ENCODE assay signal across 11 cellular contexts in the genomic region with DNA sequence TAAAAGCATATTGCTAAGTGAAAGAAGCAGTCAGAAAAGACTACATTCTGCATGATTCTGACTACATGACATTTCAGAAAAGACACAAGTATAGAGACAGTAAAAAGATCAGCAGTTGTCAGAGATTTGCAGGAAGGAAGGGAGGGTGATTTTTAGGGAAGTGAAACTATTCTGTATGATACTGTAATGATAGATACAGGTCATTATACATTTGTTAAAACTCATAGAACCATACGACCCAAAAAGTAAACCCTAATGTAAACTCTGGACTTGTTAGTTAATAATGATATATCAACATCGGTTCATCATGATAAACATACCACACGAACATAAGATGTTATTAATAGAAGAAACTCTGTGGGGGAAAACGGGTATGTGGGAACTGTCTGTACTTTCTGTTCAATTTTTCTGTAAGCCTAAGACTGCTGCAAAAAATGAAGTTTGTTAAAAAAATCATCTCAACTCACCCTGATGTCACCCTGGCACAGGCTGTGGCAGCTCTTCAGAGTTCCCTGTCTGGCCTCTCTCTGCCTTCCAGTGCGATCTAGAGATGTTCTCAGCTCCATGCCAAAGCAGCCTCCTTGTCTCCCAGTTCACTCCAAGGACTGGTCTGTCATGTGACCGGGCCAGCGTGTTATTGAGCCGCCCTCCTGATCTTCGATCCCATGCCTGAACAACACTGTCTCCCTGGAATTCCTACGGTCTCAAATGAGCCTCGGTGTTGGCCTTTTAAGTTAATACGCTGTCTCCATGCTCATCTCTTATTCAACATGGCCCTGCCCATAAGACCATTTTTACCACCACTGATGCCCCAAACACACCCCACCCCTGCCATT. TPM values are rescaled to one million over a fixed set of nuclear protein-coding genes. Genes with fewer than 3 reads are reported as not detected.
DNase-seq lines count a peak whose midpoint lies in the region; ATAC-seq and TF ChIP-seq lines count a peak whose summit lies in the region.
"Had no signal": no experiment of that assay in that cellular context is flagged by ENCODE, and none has a peak within 500 bp of the region (broad histone marks: within the 10 kb centered on the region; RNA-seq: fewer than 3 reads in every experiment).

No MANE protein-coding gene starts in this region.

- no peaks in the 10 kb centered on the region for H3K36me3 Mint-ChIP-seq in WTC11
- H3K36me3 Mint-ChIP-seq in activated CD4-positive, alpha-beta T cell treated with anti-CD3 and anti-CD28 coated beads, Interleukin-2, amount 10 ng/mL, durations not matched to agents 24 days and 14 days (ENCODE audit: low read depth) = no peaks in the 10 kb centered on the region

- CTCF ChIA-PET in WTC11 (lab: Charles Lee) = no interaction called here

- no peak for TF ChIP-seq POLR2A in prostate gland (IDR thresholded peaks at IDR 0.05)
- TF ChIP-seq POLR2A in thyroid gland (IDR thresholded peaks at IDR 0.05) = no peak

- DNase-seq in WTC11 (ENCODE audit: low spot score) (no peak), prostate gland (ENCODE audit: low spot score) (no peak), thyroid gland (no peak), HPDE6-E6E7 (ENCODE audit: extremely low spot score) (no peak)
- no peak for DNase-seq in activated CD4-positive, alpha-beta T cell treated with anti-CD3 and anti-CD28 coated beads, Interleukin-2, amount 10 ng/mL, durations not matched to agents 24 days and 14 days
- DNase-seq: activated CD4-positive, alpha-beta T cell treated with anti-CD3 and anti-CD28 coated beads, Interleukin-2, amount 10 ng/mL, durations not matched to agents 7 days and 5 days; NCI-H69 had no signal

- ATAC-seq in GM18498 (IDR thresholded peaks at IDR 0.05; ENCODE audit: unreplicated experiment) (peak; percentile 95), GM21447 (IDR thresholded peaks at IDR 0.05; ENCODE audit: unreplicated experiment) (peak; percentile 94), HG03280 (IDR thresholded peaks at IDR 0.05; ENCODE audit: unreplicated experiment) (peak; percentile 85), WTC11 (no peak)
- ATAC-seq: HCT116 had no signal

- no peaks in the 10 kb centered on the region for H3K27me3 Mint-ChIP-seq in WTC11 (ENCODE audit: low read depth)
- peaks cover 5% of the 10 kb centered on the region for H3K27me3 Mint-ChIP-seq in activated CD4-positive, alpha-beta T cell treated with anti-CD3 and anti-CD28 coated beads, Interleukin-2, amount 10 ng/mL, durations not matched to agents 24 days and 14 days

- POLR2A ChIA-PET in WTC11 (lab: Charles Lee) = no interaction called here

- H3K9me3 ChIP-seq in prostate gland (no peaks in the 10 kb centered on the region), thyroid gland (no peaks in the 10 kb centered on the region)

- H3K4me3 ChIP-seq in prostate gland = no peak overlapping the region
- H3K4me3 ChIP-seq in thyroid gland (replicated peaks in 1 of 3) = no peak overlapping the region

- H3K27me3 ChIP-seq in prostate gland (replicated peaks; ENCODE audit: insufficient read depth) (no peaks in the 10 kb centered on the region), thyroid gland (no peaks in the 10 kb centered on the region)

- peaks cover 14% of the 10 kb centered on the region for H3K4me1 Mint-ChIP-seq in WTC11
- no peaks in the 10 kb centered on the region for H3K4me1 Mint-ChIP-seq in activated CD4-positive, alpha-beta T cell treated with anti-CD3 and anti-CD28 coated beads, Interleukin-2, amount 10 ng/mL, durations not matched to agents 24 days and 14 days
- H3K4me1 Mint-ChIP-seq: activated CD4-positive, alpha-beta T cell treated with anti-CD3 and anti-CD28 coated beads, Interleukin-2, amount 10 ng/mL, durations not matched to agents 7 days and 5 days had no signal

- intact Hi-C loops in prostate gland (cut with DNase I) = loop anchor here (10.0 kb wide), 1 partner anchor 240 kb away; no protein-coding TSS in a partner anchor
- intact Hi-C loops in activated CD4-positive, alpha-beta T cell treated with anti-CD3 and anti-CD28 coated beads, Interleukin-2, amount 10 ng/mL, durations not matched to agents 24 days and 14 days (cut with micrococcal nuclease) = no loop called here
- intact Hi-C loops in thyroid gland (cut with DNase I) = no loop called here

- H3K36me3 ChIP-seq in prostate gland (no peaks in the 10 kb centered on the region), thyroid gland (no peaks in the 10 kb centered on the region)

- H3K4me1 ChIP-seq in prostate gland (replicated peaks) = no peaks in the 10 kb centered on the region
- H3K4me1 ChIP-seq in thyroid gland = peaks cover 9 to 14% of the 10 kb centered on the region in 2 donors

- H3K4me3 Mint-ChIP-seq in WTC11 = no peak overlapping the region
- no peak overlapping the region for H3K4me3 Mint-ChIP-seq in activated CD4-positive, alpha-beta T cell treated with anti-CD3 and anti-CD28 coated beads, Interleukin-2, amount 10 ng/mL, durations not matched to agents 24 days and 14 days
- H3K4me3 Mint-ChIP-seq: activated CD4-positive, alpha-beta T cell treated with anti-CD3 and anti-CD28 coated beads, Interleukin-2, amount 10 ng/mL, durations not matched to agents 7 days and 5 days had no signal

- no peak overlapping the region for H3K27ac Mint-ChIP-seq in WTC11
- H3K27ac Mint-ChIP-seq in activated CD4-positive, alpha-beta T cell treated with anti-CD3 and anti-CD28 coated beads, Interleukin-2, amount 10 ng/mL, durations not matched to agents 24 days and 14 days = no peak overlapping the region
- H3K27ac Mint-ChIP-seq: activated CD4-positive, alpha-beta T cell treated with anti-CD3 and anti-CD28 coated beads, Interleukin-2, amount 10 ng/mL, durations not matched to agents 7 days and 5 days had no signal

- H3K9me3 Mint-ChIP-seq in WTC11 = 0 out of 2 replicates have a peak, but pooled peaks cover 2% of the 10 kb centered on the region
- H3K9me3 Mint-ChIP-seq in activated CD4-positive, alpha-beta T cell treated with anti-CD3 and anti-CD28 coated beads, Interleukin-2, amount 10 ng/mL, durations not matched to agents 24 days and 14 days = no peaks in the 10 kb centered on the region
- H3K9me3 Mint-ChIP-seq: activated CD4-positive, alpha-beta T cell treated with anti-CD3 and anti-CD28 coated beads, Interleukin-2, amount 10 ng/mL, durations not matched to agents 7 days and 5 days had no signal

- 72% methylated on average over 12 of the region's 12 CpGs for WGBS in prostate gland
- 87 to 90% methylated on average over 12 of the region's 12 CpGs for WGBS in thyroid gland, 2 donors

- no peak for TF ChIP-seq CTCF in WTC11 (IDR thresholded peaks at IDR 0.05)
- no peak for TF ChIP-seq CTCF in prostate gland (IDR thresholded peaks at IDR 0.05)
- no peak for TF ChIP-seq CTCF in thyroid gland (IDR thresholded peaks at IDR 0.05)

- no peak overlapping the region for H3K27ac ChIP-seq in prostate gland
- H3K27ac ChIP-seq in thyroid gland = no peak overlapping the region

TF ChIP-seq in WTC11, 78 proteins besides CTCF, POLR2A, EP300 and RAD21:
- TF ChIP-seq USF2 (CRISPR knock-in tag; IDR thresholded peaks at IDR 0.05) (0 out of 2 replicates have a peak, but pooled peaks have one; percentile 17), PRRX2 (CRISPR knock-in tag; IDR thresholded peaks at IDR 0.05) (no peak)

RNA-seq across cellular contexts. Expression of gene PRLR, which starts 35.4 kb away (rescaled TPM):
- total RNA-seq in WTC11 (2021) (1.9 to 3.2 TPM (median 1.9 TPM) in 3 replicates), prostate gland (1 to 10 TPM; 1.1 to 7.1 TPM), thyroid gland (1 to 10 TPM in 1 of 4 donors, under 1 TPM in 2, not detected in 1; 0.20 to 1.7 (median 0.22) TPM)
- not detected in 2 replicates for total RNA-seq in activated CD4-positive, alpha-beta T cell treated with anti-CD3 and anti-CD28 coated beads, Interleukin-2, amount 10 ng/mL, durations not matched to agents 24 days and 14 days
- total RNA-seq: activated CD4-positive, alpha-beta T cell treated with anti-CD3 and anti-CD28 coated beads, Interleukin-2, amount 10 ng/mL, durations not matched to agents 7 days and 5 days had no signal
